In the genomic region with DNA sequence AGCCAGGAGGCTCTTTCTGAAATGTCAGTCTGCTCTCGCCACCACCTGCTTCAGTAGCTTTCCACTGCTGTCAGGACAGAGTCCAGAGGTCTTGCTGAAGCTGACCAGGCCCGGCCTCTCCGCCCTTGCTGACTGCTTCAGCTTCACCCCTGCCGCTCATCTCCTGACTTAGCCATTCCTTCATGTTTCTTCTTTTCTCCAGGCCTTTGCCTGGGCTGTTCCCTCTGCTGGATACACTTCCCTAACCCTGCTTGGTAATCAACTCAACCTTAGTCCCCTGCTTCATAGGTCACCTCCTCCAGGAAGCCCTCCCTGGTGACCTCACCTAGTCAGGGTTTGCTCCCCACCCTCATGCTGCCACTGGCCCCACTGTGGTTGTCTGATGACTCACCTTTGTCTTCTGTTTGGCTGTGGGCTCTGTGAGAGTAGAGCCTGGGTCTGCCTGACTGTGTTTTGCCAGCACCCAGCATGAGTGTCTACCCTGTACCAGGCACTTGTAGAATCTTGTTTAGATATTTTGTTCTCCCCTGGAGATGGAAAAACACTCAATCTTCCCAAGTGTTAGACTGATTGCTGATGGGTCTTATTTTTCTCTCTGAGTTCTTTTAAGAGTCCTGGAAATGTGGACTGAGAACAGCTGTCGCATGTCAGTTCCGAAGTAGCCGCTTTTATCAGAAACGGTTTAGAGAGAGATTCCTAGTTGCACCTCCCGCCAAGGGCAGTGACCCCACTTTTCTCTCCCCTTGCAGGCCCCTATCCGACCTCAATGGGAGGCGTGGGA, we compare ENCODE assay signal across 1 cellular context.
TF ChIP-seq lines count a peak whose summit lies in the region.

No MANE protein-coding gene starts in this region.

TF ChIP-seq in HEK293, 187 proteins besides CTCF, POLR2A, EP300 and RAD21 (continued from another document and continues in another):
- no peak for TF ChIP-seq ZNF280C (tag by site-specific recombination; IDR thresholded peaks at IDR 0.05)
- TF ChIP-seq ZNF747 (tag by site-specific recombination; IDR thresholded peaks at IDR 0.05) = no peak
- TF ChIP-seq, protein P1, sequence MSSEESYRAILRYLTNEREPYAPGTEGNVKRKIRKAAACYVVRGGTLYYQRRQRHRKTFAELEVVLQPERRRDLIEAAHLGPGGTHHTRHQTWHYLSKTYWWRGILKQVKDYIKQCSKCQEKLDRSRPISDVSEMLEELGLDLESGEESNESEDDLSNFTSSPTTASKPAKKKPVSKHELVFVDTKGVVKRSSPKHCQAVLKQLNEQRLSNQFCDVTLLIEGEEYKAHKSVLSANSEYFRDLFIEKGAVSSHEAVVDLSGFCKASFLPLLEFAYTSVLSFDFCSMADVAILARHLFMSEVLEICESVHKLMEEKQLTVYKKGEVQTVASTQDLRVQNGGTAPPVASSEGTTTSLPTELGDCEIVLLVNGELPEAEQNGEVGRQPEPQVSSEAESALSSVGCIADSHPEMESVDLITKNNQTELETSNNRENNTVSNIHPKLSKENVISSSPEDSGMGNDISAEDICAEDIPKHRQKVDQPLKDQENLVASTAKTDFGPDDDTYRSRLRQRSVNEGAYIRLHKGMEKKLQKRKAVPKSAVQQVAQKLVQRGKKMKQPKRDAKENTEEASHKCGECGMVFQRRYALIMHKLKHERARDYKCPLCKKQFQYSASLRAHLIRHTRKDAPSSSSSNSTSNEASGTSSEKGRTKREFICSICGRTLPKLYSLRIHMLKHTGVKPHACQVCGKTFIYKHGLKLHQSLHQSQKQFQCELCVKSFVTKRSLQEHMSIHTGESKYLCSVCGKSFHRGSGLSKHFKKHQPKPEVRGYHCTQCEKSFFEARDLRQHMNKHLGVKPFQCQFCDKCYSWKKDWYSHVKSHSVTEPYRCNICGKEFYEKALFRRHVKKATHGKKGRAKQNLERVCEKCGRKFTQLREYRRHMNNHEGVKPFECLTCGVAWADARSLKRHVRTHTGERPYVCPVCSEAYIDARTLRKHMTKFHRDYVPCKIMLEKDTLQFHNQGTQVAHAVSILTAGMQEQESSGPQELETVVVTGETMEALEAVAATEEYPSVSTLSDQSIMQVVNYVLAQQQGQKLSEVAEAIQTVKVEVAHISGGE (tag by site-specific recombination; conservative IDR thresholded peaks at IDR 0.05; ENCODE audit: low read depth) = no peak
- TF ChIP-seq ZNF629 (tag by site-specific recombination; IDR thresholded peaks at IDR 0.05) = peak; percentile 48; the same call in 1 of the 2 replicates
- no peak for TF ChIP-seq ZNF423 (tag by site-specific recombination; IDR thresholded peaks at IDR 0.05)
- TF ChIP-seq ZNF341 (tag by site-specific recombination; IDR thresholded peaks at IDR 0.05; ENCODE audit: low read depth) = 0 out of 2 replicates have a peak, but pooled peaks have one; percentile 18
- no peak for TF ChIP-seq ZBTB7A (tag by site-specific recombination; IDR thresholded peaks at IDR 0.05; ENCODE audit: low read depth)
- no peak for TF ChIP-seq ZFP37 (tag by site-specific recombination; IDR thresholded peaks at IDR 0.05)
- TF ChIP-seq EGR2 (tag by site-specific recombination; IDR thresholded peaks at IDR 0.05; ENCODE audit: low read depth) = no peak
- TF ChIP-seq ZBTB1 (tag by site-specific recombination; IDR thresholded peaks at IDR 0.05) = no peak
- TF ChIP-seq, protein P2, sequence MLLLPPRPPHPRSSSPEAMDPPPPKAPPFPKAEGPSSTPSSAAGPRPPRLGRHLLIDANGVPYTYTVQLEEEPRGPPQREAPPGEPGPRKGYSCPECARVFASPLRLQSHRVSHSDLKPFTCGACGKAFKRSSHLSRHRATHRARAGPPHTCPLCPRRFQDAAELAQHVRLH (tag by site-specific recombination; IDR thresholded peaks at IDR 0.05) = 0 out of 2 replicates have a peak, but pooled peaks have one; percentile 18
- TF ChIP-seq, protein P3, sequence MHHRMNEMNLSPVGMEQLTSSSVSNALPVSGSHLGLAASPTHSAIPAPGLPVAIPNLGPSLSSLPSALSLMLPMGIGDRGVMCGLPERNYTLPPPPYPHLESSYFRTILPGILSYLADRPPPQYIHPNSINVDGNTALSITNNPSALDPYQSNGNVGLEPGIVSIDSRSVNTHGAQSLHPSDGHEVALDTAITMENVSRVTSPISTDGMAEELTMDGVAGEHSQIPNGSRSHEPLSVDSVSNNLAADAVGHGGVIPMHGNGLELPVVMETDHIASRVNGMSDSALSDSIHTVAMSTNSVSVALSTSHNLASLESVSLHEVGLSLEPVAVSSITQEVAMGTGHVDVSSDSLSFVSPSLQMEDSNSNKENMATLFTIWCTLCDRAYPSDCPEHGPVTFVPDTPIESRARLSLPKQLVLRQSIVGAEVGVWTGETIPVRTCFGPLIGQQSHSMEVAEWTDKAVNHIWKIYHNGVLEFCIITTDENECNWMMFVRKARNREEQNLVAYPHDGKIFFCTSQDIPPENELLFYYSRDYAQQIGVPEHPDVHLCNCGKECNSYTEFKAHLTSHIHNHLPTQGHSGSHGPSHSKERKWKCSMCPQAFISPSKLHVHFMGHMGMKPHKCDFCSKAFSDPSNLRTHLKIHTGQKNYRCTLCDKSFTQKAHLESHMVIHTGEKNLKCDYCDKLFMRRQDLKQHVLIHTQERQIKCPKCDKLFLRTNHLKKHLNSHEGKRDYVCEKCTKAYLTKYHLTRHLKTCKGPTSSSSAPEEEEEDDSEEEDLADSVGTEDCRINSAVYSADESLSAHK (tag by site-specific recombination; IDR thresholded peaks at IDR 0.05) = no peak
- no peak for TF ChIP-seq ZNF416 (tag by site-specific recombination; IDR thresholded peaks at IDR 0.05)
- TF ChIP-seq ZNF223 (tag by site-specific recombination; IDR thresholded peaks at IDR 0.05) = no peak
- no peak for TF ChIP-seq ZNF521 (tag by site-specific recombination; IDR thresholded peaks at IDR 0.05)
- TF ChIP-seq KLF9 (tag by site-specific recombination; IDR thresholded peaks at IDR 0.05; ENCODE audit: low read depth) = no peak
- TF ChIP-seq ZNF157 (tag by site-specific recombination; IDR thresholded peaks at IDR 0.05) = no peak
- TF ChIP-seq REST (tag by site-specific recombination; IDR thresholded peaks at IDR 0.05) = no peak
- no peak for TF ChIP-seq ZNF350 (tag by site-specific recombination; IDR thresholded peaks at IDR 0.05)
- no peak for TF ChIP-seq SCRT2 (tag by site-specific recombination; IDR thresholded peaks at IDR 0.05)
- TF ChIP-seq ZNF354C (tag by site-specific recombination; IDR thresholded peaks at IDR 0.05; ENCODE audit: borderline replicate concordance, low read depth) = no peak
- peak; percentile 45; the same call in 1 of the 2 replicates for TF ChIP-seq SP7 (tag by site-specific recombination; IDR thresholded peaks at IDR 0.05)
- no peak for TF ChIP-seq ZNF133 (tag by site-specific recombination; IDR thresholded peaks at IDR 0.05)
- peak; percentile 88; the same call in 1 of the 2 replicates for TF ChIP-seq ZFP69B (tag by site-specific recombination; IDR thresholded peaks at IDR 0.05)
- TF ChIP-seq FEZF1 (tag by site-specific recombination; IDR thresholded peaks at IDR 0.05) = no peak
- no peak; the same call in 1 of the 2 replicates for TF ChIP-seq GLIS2 (tag by site-specific recombination; IDR thresholded peaks at IDR 0.05)
- TF ChIP-seq ZNF114 (tag by site-specific recombination; IDR thresholded peaks at IDR 0.05) = no peak
- TF ChIP-seq ZNF843 (tag by site-specific recombination; IDR thresholded peaks at IDR 0.05) = no peak
- TF ChIP-seq IKZF3 (tag by site-specific recombination; IDR thresholded peaks at IDR 0.05) = no peak
- TF ChIP-seq, protein P4, sequence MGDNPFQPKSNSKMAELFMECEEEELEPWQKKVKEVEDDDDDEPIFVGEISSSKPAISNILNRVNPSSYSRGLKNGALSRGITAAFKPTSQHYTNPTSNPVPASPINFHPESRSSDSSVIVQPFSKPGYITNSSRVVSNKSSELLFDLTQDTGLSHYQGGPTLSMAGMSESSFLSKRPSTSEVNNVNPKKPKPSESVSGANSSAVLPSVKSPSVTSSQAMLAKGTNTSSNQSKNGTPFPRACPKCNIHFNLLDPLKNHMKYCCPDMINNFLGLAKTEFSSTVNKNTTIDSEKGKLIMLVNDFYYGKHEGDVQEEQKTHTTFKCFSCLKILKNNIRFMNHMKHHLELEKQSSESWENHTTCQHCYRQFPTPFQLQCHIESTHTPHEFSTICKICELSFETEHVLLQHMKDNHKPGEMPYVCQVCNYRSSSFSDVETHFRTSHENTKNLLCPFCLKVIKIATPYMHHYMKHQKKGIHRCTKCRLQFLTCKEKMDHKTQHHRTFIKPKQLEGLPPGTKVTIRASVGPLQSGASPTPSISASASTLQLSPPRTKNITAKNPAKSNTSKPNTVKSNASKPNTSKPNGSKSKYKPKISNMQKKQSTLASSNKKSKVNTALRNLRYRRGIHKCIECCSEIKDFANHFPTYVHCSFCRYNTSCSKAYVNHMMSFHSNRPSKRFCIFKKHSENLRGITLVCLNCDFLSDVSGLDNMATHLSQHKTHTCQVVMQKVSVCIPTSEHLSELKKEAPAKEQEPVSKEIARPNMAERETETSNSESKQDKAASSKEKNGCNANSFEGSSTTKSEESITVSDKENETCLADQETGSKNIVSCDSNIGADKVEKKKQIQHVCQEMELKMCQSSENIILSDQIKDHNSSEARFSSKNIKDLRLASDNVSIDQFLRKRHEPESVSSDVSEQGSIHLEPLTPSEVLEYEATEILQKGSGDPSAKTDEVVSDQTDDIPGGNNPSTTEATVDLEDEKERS (tag by site-specific recombination; IDR thresholded peaks at IDR 0.05) = no peak; the same call in 1 of the 2 replicates
- TF ChIP-seq, protein P5, sequence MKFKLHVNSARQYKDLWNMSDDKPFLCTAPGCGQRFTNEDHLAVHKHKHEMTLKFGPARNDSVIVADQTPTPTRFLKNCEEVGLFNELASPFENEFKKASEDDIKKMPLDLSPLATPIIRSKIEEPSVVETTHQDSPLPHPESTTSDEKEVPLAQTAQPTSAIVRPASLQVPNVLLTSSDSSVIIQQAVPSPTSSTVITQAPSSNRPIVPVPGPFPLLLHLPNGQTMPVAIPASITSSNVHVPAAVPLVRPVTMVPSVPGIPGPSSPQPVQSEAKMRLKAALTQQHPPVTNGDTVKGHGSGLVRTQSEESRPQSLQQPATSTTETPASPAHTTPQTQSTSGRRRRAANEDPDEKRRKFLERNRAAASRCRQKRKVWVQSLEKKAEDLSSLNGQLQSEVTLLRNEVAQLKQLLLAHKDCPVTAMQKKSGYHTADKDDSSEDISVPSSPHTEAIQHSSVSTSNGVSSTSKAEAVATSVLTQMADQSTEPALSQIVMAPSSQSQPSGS (tag by site-specific recombination; IDR thresholded peaks at IDR 0.05; ENCODE audit: low read depth) = peak; percentile 54; the same call in 1 of the 2 replicates
- no peak for TF ChIP-seq ZNF394 (tag by site-specific recombination; IDR thresholded peaks at IDR 0.05; ENCODE audit: borderline replicate concordance)
